Comparison of ENCODE assay signal across 23 cellular contexts in genomic region chr7:64672414-64672813, GRCh38. TPM values are rescaled to one million over a fixed set of nuclear protein-coding genes. Genes with fewer than 3 reads are reported as not detected.
DNase-seq lines count a peak whose midpoint lies in the region; ATAC-seq, FAIRE-seq and TF ChIP-seq lines count a peak whose summit lies in the region.
"Had no signal": no experiment of that assay in that cellular context is flagged by ENCODE, and none has a peak within 500 bp of the region (broad histone marks: within the 10 kb centered on the region; RNA-seq: fewer than 3 reads in every experiment).

No MANE protein-coding gene starts in this region.

- H3K4me1 ChIP-seq in CD8-positive, alpha-beta memory T cell (ENCODE audit: insufficient read depth, low read length): peaks cover 24% of the 10 kb centered on the region
- H3K4me1 ChIP-seq in OCI-LY3 (ENCODE audit: low read length) (peaks cover 33% of the 10 kb centered on the region), aorta (ENCODE audit: control insufficient read depth in 1 of 2, insufficient read depth in 2 of 2, low read length in 2 of 2) (no peaks in the 10 kb centered on the region), heart right ventricle (peaks cover 0 to 6% (median under 1%) of the 10 kb centered on the region in 9 donors), kidney (ENCODE audit: control insufficient read depth in 1 of 2, insufficient read depth in 1 of 2, low read depth in 1 of 2, low read length in 2 of 2) (no peaks in the 10 kb centered on the region)
- H3K4me1 ChIP-seq: A549, BE2C had no signal

- no peak overlapping the region for H3K4me3 ChIP-seq in CD8-positive, alpha-beta memory T cell (ENCODE audit: low read length)
- H3K4me3 ChIP-seq in OCI-LY3 (ENCODE audit: low read length): 0 out of 2 replicates have a peak overlapping the region, but pooled peaks have one; percentile 10
- H3K4me3 ChIP-seq in aorta (ENCODE audit: low read length in 2 of 2): no peak overlapping the region
- no peak overlapping the region for H3K4me3 ChIP-seq in heart right ventricle
- H3K4me3 ChIP-seq in kidney (ENCODE audit: low read length in 2 of 2): no peak overlapping the region
- H3K4me3 ChIP-seq: A549, K562 had no signal

- ATAC-seq in memory B cell (ENCODE audit: low read depth) (peak; percentile 73), aorta (ENCODE audit: low FRiP score) (no peak), heart right ventricle (no peak)
- ATAC-seq: A549, K562, Panc1 had no signal

- CTCF ChIA-PET in CD8-positive, alpha-beta memory T cell (lab: Charles Lee): no interaction called here

- intact Hi-C loops in aorta (cut with DNase I): no loop called here
- intact Hi-C loops in heart right ventricle (cut with DNase I): no loop called here
- intact Hi-C loops in kidney (cut with DNase I): no loop called here

- H3K27me3 ChIP-seq in CD8-positive, alpha-beta memory T cell (ENCODE audit: insufficient read depth, low read length, poor library complexity, severe bottlenecking): no peaks in the 10 kb centered on the region
- no peaks in the 10 kb centered on the region for H3K27me3 ChIP-seq in OCI-LY3 (ENCODE audit: low read depth, low read length)
- no peaks in the 10 kb centered on the region for H3K27me3 ChIP-seq in aorta (ENCODE audit: control insufficient read depth in 1 of 2, insufficient read depth in 2 of 2, low read length in 1 of 2)
- H3K27me3 ChIP-seq in heart right ventricle: no peaks in the 10 kb centered on the region
- H3K27me3 ChIP-seq: BE2C had no signal

- peaks cover 13 to 42% (median 14%) of the 10 kb centered on the region in 3 donors for H3K36me3 Mint-ChIP-seq in CD8-positive, alpha-beta memory T cell
- peaks cover 34% of the 10 kb centered on the region for H3K36me3 Mint-ChIP-seq in memory B cell

- H2AFZ ChIP-seq in OCI-LY3 (ENCODE audit: low read depth, low read length): no peak overlapping the region

- H3K27me3 Mint-ChIP-seq in CD8-positive, alpha-beta memory T cell: no peaks in the 10 kb centered on the region
- H3K27me3 Mint-ChIP-seq in memory B cell: no peaks in the 10 kb centered on the region
- H3K27me3 Mint-ChIP-seq: CD4-positive, alpha-beta T cell had no signal

- H3K27ac Mint-ChIP-seq in CD8-positive, alpha-beta memory T cell: peak overlapping the region in 3 of 8 donors; percentile 5 to 39 (median 19)
- peak overlapping the region; percentile 72 for H3K27ac Mint-ChIP-seq in memory B cell
- H3K27ac Mint-ChIP-seq: CD4-positive, alpha-beta T cell had no signal

- H4K20me1 ChIP-seq in OCI-LY3 (ENCODE audit: insufficient read depth, low read length): peaks cover 79% of the 10 kb centered on the region

- H3K27ac ChIP-seq in CD8-positive, alpha-beta memory T cell (ENCODE audit: low read depth, low read length): no peak overlapping the region
- H3K27ac ChIP-seq in OCI-LY3 (ENCODE audit: low read length): no peak overlapping the region
- H3K27ac ChIP-seq in aorta (ENCODE audit: low read depth in 1 of 2, low read length in 2 of 2): no peak overlapping the region
- no peak overlapping the region for H3K27ac ChIP-seq in heart right ventricle
- H3K27ac ChIP-seq in kidney (ENCODE audit: low read depth in 2 of 2, low read length in 2 of 2): no peak overlapping the region
- H3K27ac ChIP-seq: A549 had no signal

- peak overlapping the region; percentile 32; the same call in 1 of the 2 replicates for H3K4me2 ChIP-seq in OCI-LY3 (ENCODE audit: low read length)
- H3K4me2 ChIP-seq: A549, SK-N-SH had no signal

- TF ChIP-seq CTCF in OCI-LY3 (IDR thresholded peaks at IDR 0.05; ENCODE audit: low read depth, low read length) (no peak), heart right ventricle (IDR thresholded peaks at IDR 0.05) (no peak), kidney (IDR thresholded peaks at IDR 0.05; ENCODE audit: borderline replicate concordance, extremely low read depth, insufficient read depth) (no peak)

- H3K4me3 Mint-ChIP-seq in CD8-positive, alpha-beta memory T cell: peak overlapping the region in 5 of 7 donors; percentile 15 to 57 (median 39)
- peak overlapping the region; percentile 53 for H3K4me3 Mint-ChIP-seq in memory B cell
- H3K4me3 Mint-ChIP-seq: CD4-positive, alpha-beta T cell had no signal

- no peak for DNase-seq in CD8-positive, alpha-beta memory T cell
- DNase-seq in memory B cell (ENCODE audit: low spot score in 2 of 2) (no peak), aorta (no peak), MV-4-11 (lab: John Stamatoyannopoulos, UW) (no peak), heart right ventricle (no peak), kidney (no peak)
- DNase-seq: BE2C; CD4-positive, alpha-beta T cell; DMS153; EL; GF-D8; H7; NCI-H1105 treated with DMSO at 0.1 percent for 48 hours; NCI-H2029 treated with DMSO at 0.1 percent for 48 hours; NCI-H226; NCI-H510A treated with DMSO at 0.1 percent for 48 hours; NCI-H748 treated with DMSO at 0.1 percent for 48 hours; SIG-M5; SK-N-SH had no signal

- H3K9me3 Mint-ChIP-seq in CD8-positive, alpha-beta memory T cell: no peaks in the 10 kb centered on the region
- H3K9me3 Mint-ChIP-seq in memory B cell: peaks cover 2% of the 10 kb centered on the region

- H3K9me3 ChIP-seq in CD8-positive, alpha-beta memory T cell (ENCODE audit: low read length): no peaks in the 10 kb centered on the region
- peaks cover 20% of the 10 kb centered on the region; the same call in 1 of the 2 replicates for H3K9me3 ChIP-seq in OCI-LY3 (ENCODE audit: insufficient read depth, low read length)
- no peaks in the 10 kb centered on the region for H3K9me3 ChIP-seq in aorta (ENCODE audit: control insufficient read depth, low read length)
- peaks cover 0 to 18% (median 0%) of the 10 kb centered on the region in 11 donors for H3K9me3 ChIP-seq in heart right ventricle
- H3K9me3 ChIP-seq in kidney (ENCODE audit: control insufficient read depth in 1 of 2, low read length in 2 of 2): no peaks in the 10 kb centered on the region
- H3K9me3 ChIP-seq: BE2C had no signal

- WGBS in aorta, 2 donors: 97 to 98% methylated on average over 8 of the region's 8 CpGs
- 90 to 98% methylated on average over 8 of the region's 8 CpGs for WGBS in heart right ventricle, 2 donors

- POLR2A ChIA-PET in CD8-positive, alpha-beta memory T cell (lab: Charles Lee): interaction anchor here (0.6 kb wide), 1 partner anchor 365 kb away, joined by 4 read pairs; no protein-coding TSS in a partner anchor

- FAIRE-seq in kidney (lab: Jason Lieb, UNC): no peak
- FAIRE-seq: A549, K562 had no signal

- H3K9ac ChIP-seq in OCI-LY3 (ENCODE audit: low read length) (no peak overlapping the region), kidney (ENCODE audit: low read length in 2 of 2) (no peak overlapping the region)
- H3K9ac ChIP-seq: SK-N-SH had no signal

- no peaks in the 10 kb centered on the region for H3K36me3 ChIP-seq in CD8-positive, alpha-beta memory T cell (ENCODE audit: insufficient read depth, low read length)
- H3K36me3 ChIP-seq in OCI-LY3 (replicated peaks; ENCODE audit: low read depth, low read length) (peaks cover 71% of the 10 kb centered on the region), aorta (ENCODE audit: control insufficient read depth in 1 of 2, insufficient read depth in 2 of 2, low read length in 1 of 2) (no peaks in the 10 kb centered on the region), heart right ventricle (peaks cover 0 to 36% (median 0%) of the 10 kb centered on the region in 9 donors), kidney (ENCODE audit: control insufficient read depth in 1 of 2, insufficient read depth in 2 of 2, low read length in 2 of 2) (no peaks in the 10 kb centered on the region)

- peaks cover 100% of the 10 kb centered on the region for H3K79me2 ChIP-seq in OCI-LY3 (ENCODE audit: low read length)

- H3K4me1 Mint-ChIP-seq in CD8-positive, alpha-beta memory T cell: peaks cover 76 to 94% (median 89%) of the 10 kb centered on the region in 3 donors
- H3K4me1 Mint-ChIP-seq in memory B cell: peaks cover 51% of the 10 kb centered on the region

RNA-seq across cellular contexts. Expression of gene ZNF107, which starts 6.5 kb away (rescaled TPM):
- 10 to 100 TPM; 13.5 to 14.2 TPM for total RNA-seq in CD8-positive, alpha-beta memory T cell
- polyA plus RNA-seq in CD8-positive, alpha-beta memory T cell: 9.9 TPM
- total RNA-seq in aorta (1 to 10 TPM; 7.1 to 9.5 TPM), heart right ventricle (1 to 10 TPM; 1.3 to 2.8 (median 1.9) TPM), kidney (8.0 TPM)
- polyA plus RNA-seq in aorta (1 to 10 TPM; 1.3 to 1.9 TPM), heart right ventricle (1 to 10 TPM in 1 of 2 donors, under 1 TPM in 1; 0.75 to 1.7 TPM), kidney (ENCODE audit: insufficient read depth, low read depth, low replicate concordance) (0.80 TPM)
- total RNA-seq: H7 had no signal
